Comparison of ENCODE assay signal across 26 cellular contexts in the genomic region with DNA sequence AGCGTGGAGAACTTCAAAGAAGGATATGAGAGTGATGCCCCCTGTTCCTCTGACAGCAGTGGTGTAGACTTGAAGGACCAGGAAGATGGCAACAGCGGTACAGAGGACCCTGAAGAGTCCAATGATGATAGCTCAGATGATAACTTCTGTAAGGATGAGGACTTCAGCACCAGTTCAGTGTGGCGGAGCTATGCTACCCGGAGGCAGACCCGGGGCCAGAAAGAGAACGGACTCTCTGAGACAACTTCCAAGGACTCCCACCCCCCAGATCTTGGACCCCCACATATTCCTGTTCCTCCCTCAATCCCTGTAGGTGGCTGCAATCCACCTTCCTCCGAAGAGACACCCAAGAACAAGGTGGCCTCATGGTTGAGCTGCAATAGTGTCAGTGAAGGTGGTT. TPM values are rescaled to one million over a fixed set of nuclear protein-coding genes. Genes with fewer than 3 reads are reported as not detected.
"Had no signal": no experiment of that assay in that cellular context is flagged by ENCODE, and none has a peak within 500 bp of the region (broad histone marks: within the 10 kb centered on the region; RNA-seq: fewer than 3 reads in every experiment).

No MANE protein-coding gene starts in this region.

- ATAC-seq: left lobe of liver; lower lobe of right lung; stimulated activated memory B cell treated with anti-CD40 and anti-IgM and Interleukin-4, amounts not matched to agents 10 μg/mL and 1 μg/mL and 100 μg/mL, for 72 hours; T-cell had no signal

- H3K9me3 Mint-ChIP-seq: activated naive CD4-positive, alpha-beta T cell treated with anti-CD3 and anti-CD28 coated beads, Interleukin-2, amount 50 U/mL, for 24 hours; activated T-helper 1 cell treated with anti-CD3 and anti-CD28 coated beads, Interleukin-12 subunit alpha, Interleukin-12 subunit beta, Interleukin-2, Interleukin-4 antibody, amounts not matched to agents 30 ng/mL and 10 ng/mL and 1 ng/mL, durations not matched to agents 14 hours and 24 hours and 36 hours; endodermal cell; naive B cell; stimulated activated memory B cell treated with anti-CD40 and anti-IgM and Interleukin-4, amounts not matched to agents 10 μg/mL and 1 μg/mL and 100 μg/mL, for 72 hours; T-cell; T-helper 2 cell treated with Interferon-gamma antibody and Interleukin-4, amounts not matched to agents 5 μg/mL and 100 μg/mL, for 36 hours had no signal

- H3K4me3 Mint-ChIP-seq: activated naive CD4-positive, alpha-beta T cell treated with anti-CD3 and anti-CD28 coated beads, Interleukin-2, amount 50 U/mL, for 24 hours; activated T-helper 1 cell treated with anti-CD3 and anti-CD28 coated beads, Interleukin-12 subunit alpha, Interleukin-12 subunit beta, Interleukin-2, Interleukin-4 antibody, amounts not matched to agents 30 ng/mL and 10 ng/mL and 1 ng/mL, durations not matched to agents 14 hours and 24 hours and 36 hours; endodermal cell; stimulated activated memory B cell treated with anti-CD40 and anti-IgM and Interleukin-4, amounts not matched to agents 10 μg/mL and 1 μg/mL and 100 μg/mL, for 72 hours; T-cell; T-helper 2 cell treated with Interferon-gamma antibody and Interleukin-4, amounts not matched to agents 5 μg/mL and 100 μg/mL, for 36 hours had no signal

- DNase-seq: activated CD4-positive, alpha-beta T cell treated with anti-CD3 and anti-CD28 coated beads, Interleukin-2, amount 50 U/mL, for 48 hours; activated gamma-delta T cell; colonic mucosa; endodermal cell; kidney; lower lobe of right lung; mesendoderm; naive B cell; nucleus accumbens; small intestine; stimulated activated CD4-positive, alpha-beta T cell treated with anti-CD3 and anti-CD28 coated beads, Interleukin-15, amount 100 ng/mL, for 24 hours; T-cell; transverse colon; uterus had no signal

- H3K27ac Mint-ChIP-seq: activated naive CD4-positive, alpha-beta T cell treated with anti-CD3 and anti-CD28 coated beads, Interleukin-2, amount 50 U/mL, for 24 hours; activated T-helper 1 cell treated with anti-CD3 and anti-CD28 coated beads, Interleukin-12 subunit alpha, Interleukin-12 subunit beta, Interleukin-2, Interleukin-4 antibody, amounts not matched to agents 30 ng/mL and 10 ng/mL and 1 ng/mL, durations not matched to agents 14 hours and 24 hours and 36 hours; endodermal cell; stimulated activated memory B cell treated with anti-CD40 and anti-IgM and Interleukin-4, amounts not matched to agents 10 μg/mL and 1 μg/mL and 100 μg/mL, for 72 hours; T-cell; T-helper 2 cell treated with Interferon-gamma antibody and Interleukin-4, amounts not matched to agents 5 μg/mL and 100 μg/mL, for 36 hours had no signal

- H3K27ac ChIP-seq: breast epithelium, colonic mucosa, epithelial cell of prostate, lower lobe of right lung, parathyroid adenoma, right lobe of liver, transverse colon, uterus, VCaP had no signal

- H3K27me3 Mint-ChIP-seq: activated naive CD4-positive, alpha-beta T cell treated with anti-CD3 and anti-CD28 coated beads, Interleukin-2, amount 50 U/mL, for 24 hours; naive B cell; stimulated activated memory B cell treated with anti-CD40 and anti-IgM and Interleukin-4, amounts not matched to agents 10 μg/mL and 1 μg/mL and 100 μg/mL, for 72 hours; T-cell had no signal

- H3K4me1 Mint-ChIP-seq: activated naive CD4-positive, alpha-beta T cell treated with anti-CD3 and anti-CD28 coated beads, Interleukin-2, amount 50 U/mL, for 24 hours; endodermal cell; stimulated activated memory B cell treated with anti-CD40 and anti-IgM and Interleukin-4, amounts not matched to agents 10 μg/mL and 1 μg/mL and 100 μg/mL, for 72 hours had no signal

RNA-seq across cellular contexts. Expression of a gene that starts 21.4 kb away (rescaled TPM):
- total RNA-seq: activated T-helper 1 cell treated with anti-CD3 and anti-CD28 coated beads, Interleukin-12 subunit alpha, Interleukin-12 subunit beta, Interleukin-2, Interleukin-4 antibody, amounts not matched to agents 30 ng/mL and 10 ng/mL and 1 ng/mL, durations not matched to agents 14 hours and 24 hours and 36 hours; endodermal cell; glomerular endothelial cell; temporal lobe had no signal
